ENCODE assay signal across 7 cellular contexts in genomic region chr19:45439190-45439568, GRCh38. TPM values are rescaled to one million over a fixed set of nuclear protein-coding genes. Genes with fewer than 3 reads are reported as not detected.
A peak's percentile ranks its signal among the peaks of the same experiment; 100 is the strongest.
DNase-seq lines count a peak whose midpoint lies in the region; ATAC-seq and TF ChIP-seq lines count a peak whose summit lies in the region.

No MANE protein-coding gene starts in this region.

- WGBS in hepatocyte (ENCODE audit: low lambda C conversion rate, missing lambda C conversion rate): 38% methylated on average over 10 of the region's 10 CpGs

- H3K36me3 ChIP-seq in hepatocyte (replicated peaks; ENCODE audit: insufficient read depth, low read depth): no peaks in the 10 kb centered on the region

- peak overlapping the region; percentile 35 for H3K4me3 Mint-ChIP-seq in WTC11
- peak overlapping the region; percentile 80 to 83 for H3K4me3 Mint-ChIP-seq in stimulated activated naive B cell treated with anti-CD40 and anti-IgM and Interleukin-4, amounts not matched to agents 10 μg/mL and 1 μg/mL and 100 μg/mL, for 72 hours

- no peaks in the 10 kb centered on the region for H4K20me1 ChIP-seq in hepatocyte (ENCODE audit: insufficient read depth, poor library complexity, severe bottlenecking)

- H3K79me2 ChIP-seq in hepatocyte: no peaks in the 10 kb centered on the region

- H3K27ac Mint-ChIP-seq in WTC11: no peak overlapping the region
- no peak overlapping the region for H3K27ac Mint-ChIP-seq in stimulated activated naive B cell treated with anti-CD40 and anti-IgM and Interleukin-4, amounts not matched to agents 10 μg/mL and 1 μg/mL and 100 μg/mL, for 72 hours

- H3K4me1 Mint-ChIP-seq in WTC11: peaks cover 22% of the 10 kb centered on the region
- H3K4me1 Mint-ChIP-seq in stimulated activated naive B cell treated with anti-CD40 and anti-IgM and Interleukin-4, amounts not matched to agents 10 μg/mL and 1 μg/mL and 100 μg/mL, for 72 hours: peaks cover 28 to 35% of the 10 kb centered on the region in 2 donors

- TF ChIP-seq CTCF in HFF-Myc (IDR thresholded peaks at IDR 0.05; ENCODE audit: low read depth, low read length, missing control alignments): no peak
- no peak for TF ChIP-seq CTCF in WTC11 (IDR thresholded peaks at IDR 0.05)
- no peak for TF ChIP-seq CTCF in hepatocyte (IDR thresholded peaks at IDR 0.05; ENCODE audit: poor library complexity)

- H3K4me3 ChIP-seq in HFF-Myc (replicated peaks; ENCODE audit: low read depth, low read length) (peak overlapping the region; percentile 49), hepatocyte (no peak overlapping the region)

- DNase-seq in HFF-Myc (ENCODE audit: extremely low read depth, low read depth) (no peak), WTC11 (ENCODE audit: low spot score) (no peak), hepatocyte (ENCODE audit: low spot score) (no peak), Ammon's horn (ENCODE audit: low spot score) (no peak), C1 segment of cervical spinal cord (lab: John Stamatoyannopoulos, UW) (no peak)
- DNase-seq in stimulated activated naive B cell treated with anti-CD40 and anti-IgM and Interleukin-4, amounts not matched to agents 10 μg/mL and 1 μg/mL and 100 μg/mL, for 72 hours: no peak

- H3K27me3 Mint-ChIP-seq in WTC11 (ENCODE audit: low read depth): peaks cover 22% of the 10 kb centered on the region
- no peaks in the 10 kb centered on the region for H3K27me3 Mint-ChIP-seq in stimulated activated naive B cell treated with anti-CD40 and anti-IgM and Interleukin-4, amounts not matched to agents 10 μg/mL and 1 μg/mL and 100 μg/mL, for 72 hours

- no peaks in the 10 kb centered on the region for H3K9me3 ChIP-seq in hepatocyte (ENCODE audit: low read depth)

- H3K9me3 Mint-ChIP-seq in WTC11: peaks cover 3% of the 10 kb centered on the region
- H3K9me3 Mint-ChIP-seq in stimulated activated naive B cell treated with anti-CD40 and anti-IgM and Interleukin-4, amounts not matched to agents 10 μg/mL and 1 μg/mL and 100 μg/mL, for 72 hours: no peaks in the 10 kb centered on the region

- peaks cover 12% of the 10 kb centered on the region for H3K4me1 ChIP-seq in hepatocyte (ENCODE audit: insufficient read depth)

- H2AFZ ChIP-seq in hepatocyte: peak overlapping the region; percentile 53

- no peak for ATAC-seq in WTC11
- ATAC-seq in stimulated activated naive B cell treated with anti-CD40 and anti-IgM and Interleukin-4, amounts not matched to agents 10 μg/mL and 1 μg/mL and 100 μg/mL, for 72 hours (replicated peaks): no peak
- no peak for ATAC-seq in GM21717 (IDR thresholded peaks at IDR 0.05; ENCODE audit: unreplicated experiment)

- POLR2A ChIA-PET in WTC11 (lab: Charles Lee): interaction anchor here (0.7 to 2.9 kb wide), 7 partner anchors 11 to 168 kb away, joined by 3 to 28 read pairs (median 4); no protein-coding TSS in a partner anchor

- H3K4me2 ChIP-seq in hepatocyte: peak overlapping the region; percentile 74

- H3K9me2 ChIP-seq in hepatocyte (replicated peaks; ENCODE audit: insufficient read depth): no peaks in the 10 kb centered on the region

- no peaks in the 10 kb centered on the region for H3K27me3 ChIP-seq in hepatocyte

- peak overlapping the region; percentile 87 for H3K27ac ChIP-seq in hepatocyte

- no peaks in the 10 kb centered on the region for H3K36me3 Mint-ChIP-seq in WTC11
- H3K36me3 Mint-ChIP-seq in stimulated activated naive B cell treated with anti-CD40 and anti-IgM and Interleukin-4, amounts not matched to agents 10 μg/mL and 1 μg/mL and 100 μg/mL, for 72 hours: no peaks in the 10 kb centered on the region

- CTCF ChIA-PET in WTC11 (lab: Charles Lee): interaction anchor here (0.5 to 8.1 kb wide), 71 partner anchors 9 to 348 kb away, joined by 3 to 325 read pairs (median 5); partner anchors contain the start of genes FBXO46, FOSB, PPM1N and PPP1R13L

TF ChIP-seq in WTC11, 78 proteins besides CTCF, POLR2A, EP300 and RAD21:
- TF ChIP-seq ZNF121 (CRISPR knock-in tag; IDR thresholded peaks at IDR 0.05) (no peak), ATF2 (CRISPR knock-in tag; IDR thresholded peaks at IDR 0.05; ENCODE audit: borderline replicate concordance, low read depth) (no peak), TCF7 (CRISPR knock-in tag; IDR thresholded peaks at IDR 0.05; ENCODE audit: low read depth) (no peak), NFATC4 (CRISPR knock-in tag; IDR thresholded peaks at IDR 0.05) (no peak), ZNF317 (CRISPR knock-in tag; IDR thresholded peaks at IDR 0.05; ENCODE audit: borderline replicate concordance, low read depth) (no peak), ZNF671 (CRISPR knock-in tag; IDR thresholded peaks at IDR 0.05) (no peak)
TF ChIP-seq in WTC11: peak in this region for 0.

RNA-seq across cellular contexts. Expression of gene ERCC1, which starts 15.5 kb away (rescaled TPM):
- total RNA-seq in WTC11 (2021) (43.7 to 60.6 TPM (median 60.1 TPM) in 3 replicates), hepatocyte (42.5 and 51.0 TPM in 2 replicates)
- polyA plus RNA-seq in hepatocyte: 66.7 and 72.8 TPM in 2 replicates

RNA-seq across cellular contexts. Expression of gene FOSB, which starts 28.6 kb away (rescaled TPM):
- 2.3 to 7.2 TPM (median 5.4 TPM) in 3 replicates for total RNA-seq in WTC11 (2021)
- total RNA-seq in hepatocyte: 37.9 and 73.1 TPM in 2 replicates
- 114 and 168 TPM in 2 replicates for polyA plus RNA-seq in hepatocyte

RNA-seq across cellular contexts. Expression of gene POLR1G, which starts 32.7 kb away (rescaled TPM):
- total RNA-seq in WTC11 (2021) (33.5 to 38.1 TPM (median 34.8 TPM) in 3 replicates), hepatocyte (2.7 and 3.3 TPM in 2 replicates)
- 2.4 and 2.5 TPM in 2 replicates for polyA plus RNA-seq in hepatocyte

RNA-seq across cellular contexts. Expression of gene PPP1R13L, which starts 34.3 kb away (rescaled TPM):
- total RNA-seq in WTC11 (2021) (27.5 to 38.1 TPM (median 35.2 TPM) in 3 replicates), hepatocyte (7.9 and 8.7 TPM in 2 replicates)
- 14.8 and 22.9 TPM in 2 replicates for polyA plus RNA-seq in hepatocyte

RNA-seq across cellular contexts. Expression of gene RTN2, which starts 57.7 kb away (rescaled TPM):
- total RNA-seq in WTC11 (2021): 25.1 to 27.8 TPM (median 27.4 TPM) in 3 replicates
- total RNA-seq in hepatocyte: 3.4 and 7.8 TPM in 2 replicates
- polyA plus RNA-seq in hepatocyte: 12.2 and 14.8 TPM in 2 replicates
